Comparison of ENCODE assay signal across 8 cellular contexts in genomic region chr1:201113451-201114244, GRCh38. TPM values are rescaled to one million over a fixed set of nuclear protein-coding genes. Genes with fewer than 3 reads are reported as not detected.
DNase-seq lines count a peak whose midpoint lies in the region; ATAC-seq and TF ChIP-seq lines count a peak whose summit lies in the region.

No MANE protein-coding gene starts in this region.

- H3K27me3 Mint-ChIP-seq in activated naive CD4-positive, alpha-beta T cell treated with anti-CD3 and anti-CD28 coated beads for 36 hours (ENCODE audit: low read depth): no peaks in the 10 kb centered on the region
- peaks cover 37% of the 10 kb centered on the region for H3K27me3 Mint-ChIP-seq in activated T-helper 2 cell treated with anti-CD3 and anti-CD28 coated beads, Interferon-gamma antibody, Interleukin-2, Interleukin-4, amounts not matched to agents 10 μg/mL and 5 μg/mL and 100 μg/mL, durations not matched to agents 14 hours and 24 hours and 36 hours (ENCODE audit: low read depth)
- H3K27me3 Mint-ChIP-seq in type B pancreatic cell: peaks cover 39% of the 10 kb centered on the region

- no peak overlapping the region for H3K27ac Mint-ChIP-seq in activated naive CD4-positive, alpha-beta T cell treated with anti-CD3 and anti-CD28 coated beads for 36 hours
- H3K27ac Mint-ChIP-seq in activated T-helper 2 cell treated with anti-CD3 and anti-CD28 coated beads, Interferon-gamma antibody, Interleukin-2, Interleukin-4, amounts not matched to agents 10 μg/mL and 5 μg/mL and 100 μg/mL, durations not matched to agents 14 hours and 24 hours and 36 hours: no peak overlapping the region
- no peak overlapping the region for H3K27ac Mint-ChIP-seq in type B pancreatic cell

- H3K36me3 Mint-ChIP-seq in activated naive CD4-positive, alpha-beta T cell treated with anti-CD3 and anti-CD28 coated beads for 36 hours (ENCODE audit: low read depth): no peaks in the 10 kb centered on the region
- H3K36me3 Mint-ChIP-seq in activated T-helper 2 cell treated with anti-CD3 and anti-CD28 coated beads, Interferon-gamma antibody, Interleukin-2, Interleukin-4, amounts not matched to agents 10 μg/mL and 5 μg/mL and 100 μg/mL, durations not matched to agents 14 hours and 24 hours and 36 hours (ENCODE audit: low read depth): no peaks in the 10 kb centered on the region
- no peaks in the 10 kb centered on the region for H3K36me3 Mint-ChIP-seq in type B pancreatic cell

- intact Hi-C loops in activated naive CD4-positive, alpha-beta T cell treated with anti-CD3 and anti-CD28 coated beads for 36 hours (cut with micrococcal nuclease): loop anchor here (1.0 to 10.0 kb wide), 9 partner anchors 27 to 555 kb away; no protein-coding TSS in a partner anchor
- intact Hi-C loops in activated T-helper 2 cell treated with anti-CD3 and anti-CD28 coated beads, Interferon-gamma antibody, Interleukin-2, Interleukin-4, amounts not matched to agents 10 μg/mL and 5 μg/mL and 100 μg/mL, durations not matched to agents 14 hours and 24 hours and 36 hours (cut with micrococcal nuclease): loop anchor here (1.0 to 10.0 kb wide), 3 partner anchors 27 to 489 kb away; partner anchors contain the start of gene KIF14
- intact Hi-C loops in lower lobe of right lung (cut with DNase I): no loop called here

- no peaks in the 10 kb centered on the region for H3K36me3 ChIP-seq in lower lobe of right lung

- peaks cover 7% of the 10 kb centered on the region for H3K27me3 ChIP-seq in lower lobe of right lung (ENCODE audit: low read depth)

- no peak for DNase-seq in activated naive CD4-positive, alpha-beta T cell treated with anti-CD3 and anti-CD28 coated beads for 36 hours
- no peak for DNase-seq in activated naive CD4-positive, alpha-beta T cell (lab: John Stamatoyannopoulos, UW)
- DNase-seq in activated T-helper 2 cell treated with anti-CD3 and anti-CD28 coated beads, Interferon-gamma antibody, Interleukin-2, Interleukin-4, amounts not matched to agents 10 μg/mL and 5 μg/mL and 100 μg/mL, durations not matched to agents 14 hours and 24 hours and 36 hours (ENCODE audit: low spot score): no peak
- no peak for DNase-seq in lower lobe of right lung
- DNase-seq in type B pancreatic cell (ENCODE audit: extremely low spot score, unreplicated experiment): no peak
- DNase-seq in inferior parietal cortex (ENCODE audit: extremely low spot score): no peak
- DNase-seq in activated CD4-positive, alpha-beta T cell treated with anti-CD3 and anti-CD28 coated beads for 4 hours: no peak
- DNase-seq in nucleus accumbens (lab: John Stamatoyannopoulos, UW): no peak

- H3K4me1 Mint-ChIP-seq in activated naive CD4-positive, alpha-beta T cell treated with anti-CD3 and anti-CD28 coated beads for 36 hours (ENCODE audit: low read depth): peaks cover 2% of the 10 kb centered on the region
- peaks cover 2% of the 10 kb centered on the region for H3K4me1 Mint-ChIP-seq in activated T-helper 2 cell treated with anti-CD3 and anti-CD28 coated beads, Interferon-gamma antibody, Interleukin-2, Interleukin-4, amounts not matched to agents 10 μg/mL and 5 μg/mL and 100 μg/mL, durations not matched to agents 14 hours and 24 hours and 36 hours (ENCODE audit: low read depth)
- H3K4me1 Mint-ChIP-seq in type B pancreatic cell (ENCODE audit: unreplicated experiment): peaks cover 2% of the 10 kb centered on the region

- TF ChIP-seq CTCF in lower lobe of right lung (IDR thresholded peaks at IDR 0.05): no peak
- no peak for TF ChIP-seq CTCF in type B pancreatic cell (conservative IDR thresholded peaks at IDR 0.05)

- no peaks in the 10 kb centered on the region for H3K9me3 Mint-ChIP-seq in activated naive CD4-positive, alpha-beta T cell treated with anti-CD3 and anti-CD28 coated beads for 36 hours
- H3K9me3 Mint-ChIP-seq in activated T-helper 2 cell treated with anti-CD3 and anti-CD28 coated beads, Interferon-gamma antibody, Interleukin-2, Interleukin-4, amounts not matched to agents 10 μg/mL and 5 μg/mL and 100 μg/mL, durations not matched to agents 14 hours and 24 hours and 36 hours: no peaks in the 10 kb centered on the region
- no peaks in the 10 kb centered on the region for H3K9me3 Mint-ChIP-seq in type B pancreatic cell

- H3K4me3 ChIP-seq in lower lobe of right lung: peak overlapping the region; percentile 67

- peak overlapping the region; percentile 81 for H3K4me3 Mint-ChIP-seq in activated naive CD4-positive, alpha-beta T cell treated with anti-CD3 and anti-CD28 coated beads for 36 hours
- H3K4me3 Mint-ChIP-seq in activated T-helper 2 cell treated with anti-CD3 and anti-CD28 coated beads, Interferon-gamma antibody, Interleukin-2, Interleukin-4, amounts not matched to agents 10 μg/mL and 5 μg/mL and 100 μg/mL, durations not matched to agents 14 hours and 24 hours and 36 hours (ENCODE audit: low read depth): peak overlapping the region; percentile 80
- peak overlapping the region; percentile 91 for H3K4me3 Mint-ChIP-seq in type B pancreatic cell

- no peaks in the 10 kb centered on the region for H3K9me3 ChIP-seq in lower lobe of right lung

- no peak overlapping the region for H3K27ac ChIP-seq in lower lobe of right lung

- CTCF ChIA-PET in activated naive CD4-positive, alpha-beta T cell treated with anti-CD3 and anti-CD28 coated beads for 36 hours (lab: Charles Lee): interaction anchor here (0.5 to 2.8 kb wide), 20 partner anchors 9 to 578 kb away, joined by 3 to 32 read pairs (median 4); no protein-coding TSS in a partner anchor

- no peak for ATAC-seq in lower lobe of right lung

- H3K4me1 ChIP-seq in lower lobe of right lung: peaks cover 3% of the 10 kb centered on the region

RNA-seq across cellular contexts. Expression of gene CACNA1S, which starts 1.4 kb away (rescaled TPM):
- total RNA-seq in activated naive CD4-positive, alpha-beta T cell treated with anti-CD3 and anti-CD28 coated beads for 36 hours: not detected
- not detected in 2 replicates for total RNA-seq in activated T-helper 2 cell treated with anti-CD3 and anti-CD28 coated beads, Interferon-gamma antibody, Interleukin-2, Interleukin-4, amounts not matched to agents 10 μg/mL and 5 μg/mL and 100 μg/mL, durations not matched to agents 14 hours and 24 hours and 36 hours
- total RNA-seq in lower lobe of right lung: 0.06 TPM
- 0.12 TPM in 1 of 2 replicates, not detected in the other for total RNA-seq in type B pancreatic cell (ENCODE audit: low replicate concordance)

RNA-seq across cellular contexts. Expression of gene ASCL5, which starts 13.3 kb away (rescaled TPM):
- total RNA-seq in activated naive CD4-positive, alpha-beta T cell treated with anti-CD3 and anti-CD28 coated beads for 36 hours: not detected
- total RNA-seq in activated T-helper 2 cell treated with anti-CD3 and anti-CD28 coated beads, Interferon-gamma antibody, Interleukin-2, Interleukin-4, amounts not matched to agents 10 μg/mL and 5 μg/mL and 100 μg/mL, durations not matched to agents 14 hours and 24 hours and 36 hours: not detected in 2 replicates
- total RNA-seq in lower lobe of right lung (not detected), type B pancreatic cell (ENCODE audit: low replicate concordance) (not detected in 2 replicates)

RNA-seq across cellular contexts. Expression of gene TMEM9, which starts 40.6 kb away (rescaled TPM):
- total RNA-seq in activated naive CD4-positive, alpha-beta T cell treated with anti-CD3 and anti-CD28 coated beads for 36 hours: 10 to 100 TPM; 19.7 to 20.5 TPM
- 14.9 and 16.9 TPM in 2 replicates for total RNA-seq in activated T-helper 2 cell treated with anti-CD3 and anti-CD28 coated beads, Interferon-gamma antibody, Interleukin-2, Interleukin-4, amounts not matched to agents 10 μg/mL and 5 μg/mL and 100 μg/mL, durations not matched to agents 14 hours and 24 hours and 36 hours
- total RNA-seq in lower lobe of right lung (47.9 TPM), type B pancreatic cell (ENCODE audit: low replicate concordance) (97.1 and 117 TPM in 2 replicates)
